In the genomic region with DNA sequence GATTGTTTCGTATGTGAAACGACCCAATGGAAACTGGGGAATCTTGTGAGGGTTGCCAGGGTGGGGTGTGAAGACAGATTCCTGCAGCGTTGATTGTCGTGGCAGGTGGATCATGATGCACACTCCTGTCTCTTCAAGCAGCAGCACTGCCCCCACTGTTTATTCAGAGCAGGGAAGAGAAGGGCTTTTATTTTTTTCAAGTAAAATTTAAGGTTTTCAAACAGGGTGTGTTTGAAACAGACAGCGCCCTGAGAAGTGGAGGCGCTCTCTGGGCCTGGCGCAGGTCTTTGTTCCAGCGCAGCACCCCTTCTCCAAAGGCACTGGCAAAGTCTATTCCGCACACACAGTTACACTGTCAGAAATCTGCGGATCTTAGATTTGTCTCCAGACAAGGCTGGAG, we compare ENCODE assay signal across 19 cellular contexts. TPM values are rescaled to one million over a fixed set of nuclear protein-coding genes. Genes with fewer than 3 reads are reported as not detected.
A peak's percentile ranks its signal among the peaks of the same experiment; 100 is the strongest.
DNase-seq lines count a peak whose midpoint lies in the region; ATAC-seq and TF ChIP-seq lines count a peak whose summit lies in the region.
"Had no signal": no experiment of that assay in that cellular context is flagged by ENCODE, and none has a peak within 500 bp of the region (broad histone marks: within the 10 kb centered on the region; RNA-seq: fewer than 3 reads in every experiment).

No MANE protein-coding gene starts in this region.

- H3K9me3 ChIP-seq in BE2C, result no peaks in the 10 kb centered on the region
- no peaks in the 10 kb centered on the region for H3K9me3 ChIP-seq in naive thymus-derived CD4-positive, alpha-beta T cell (ENCODE audit: control insufficient read depth in 2 of 3, low read length in 3 of 3)
- H3K9me3 ChIP-seq: sigmoid colon, tibial nerve had no signal

- no peaks in the 10 kb centered on the region for H3K4me1 ChIP-seq in BE2C
- H3K4me1 ChIP-seq in naive thymus-derived CD4-positive, alpha-beta T cell (ENCODE audit: control insufficient read depth in 2 of 2, insufficient read depth in 2 of 2, low read length in 2 of 2), result peaks cover 37 to 52% of the 10 kb centered on the region in 2 donors

- H3K4me3 Mint-ChIP-seq in activated B cell treated with CpG ODN at 0.5 μM for 24 hours, result no peak overlapping the region
- peak overlapping the region in 7 of 10 donors; percentile 31 to 80 (median 52) for H3K4me3 Mint-ChIP-seq in naive thymus-derived CD4-positive, alpha-beta T cell
- H3K4me3 Mint-ChIP-seq: CD4-positive, alpha-beta T cell; central memory CD8-positive, alpha-beta T cell had no signal

- H3K27me3 ChIP-seq in BE2C, result peaks cover 47% of the 10 kb centered on the region
- H3K27me3 ChIP-seq in naive thymus-derived CD4-positive, alpha-beta T cell (ENCODE audit: control insufficient read depth in 2 of 2, insufficient read depth in 2 of 2, low read length in 2 of 2), result peaks cover 26 to 58% of the 10 kb centered on the region in 2 donors

- no peak overlapping the region for H3K4me3 ChIP-seq in BE2C (ENCODE audit: low read depth, low read length)
- no peak overlapping the region for H3K4me3 ChIP-seq in naive thymus-derived CD4-positive, alpha-beta T cell (ENCODE audit: low read length)
- H3K4me3 ChIP-seq: sigmoid colon, tibial nerve had no signal

- CTCF ChIA-PET in activated B cell treated with CpG ODN at 0.5 μM for 24 hours (lab: Charles Lee), result interaction anchor here (1.2 kb wide), 1 partner anchor 290 kb away, joined by 3 read pairs; no protein-coding TSS in a partner anchor
- CTCF ChIA-PET in naive thymus-derived CD4-positive, alpha-beta T cell (lab: Charles Lee), result no interaction called here

- no peaks in the 10 kb centered on the region for H3K36me3 ChIP-seq in BE2C
- no peaks in the 10 kb centered on the region for H3K36me3 ChIP-seq in naive thymus-derived CD4-positive, alpha-beta T cell (ENCODE audit: control insufficient read depth in 2 of 3, insufficient read depth in 3 of 3, low read length in 3 of 3)
- H3K36me3 ChIP-seq: sigmoid colon, tibial nerve had no signal

- POLR2A ChIA-PET in activated B cell treated with CpG ODN at 0.5 μM for 24 hours (lab: Charles Lee), result interaction anchor here (0.7 kb wide), 1 partner anchor 11 kb away, joined by 3 read pairs; no protein-coding TSS in a partner anchor
- POLR2A ChIA-PET in naive thymus-derived CD4-positive, alpha-beta T cell (lab: Charles Lee), result interaction anchor here (1.1 kb wide), 1 partner anchor 7 kb away, joined by 3 read pairs; a partner anchor contains a TSS

- peaks cover 46% of the 10 kb centered on the region for H3K4me1 Mint-ChIP-seq in activated B cell treated with CpG ODN at 0.5 μM for 24 hours
- H3K4me1 Mint-ChIP-seq in naive thymus-derived CD4-positive, alpha-beta T cell, result peaks cover 37 to 57% (median 52%) of the 10 kb centered on the region in 7 donors

- H3K27ac ChIP-seq in naive thymus-derived CD4-positive, alpha-beta T cell (ENCODE audit: low read depth, low read length), result no peak overlapping the region
- H3K27ac ChIP-seq: sigmoid colon, tibial nerve had no signal

- intact Hi-C loops in activated B cell treated with CpG ODN at 0.5 μM for 24 hours (cut with micrococcal nuclease), result loop anchor here (1.0 kb wide), 1 partner anchor 9 kb away; no protein-coding TSS in a partner anchor
- intact Hi-C loops in naive thymus-derived CD4-positive, alpha-beta T cell (cut with micrococcal nuclease), result loop anchor here in 1 of 2 donors (1.0 to 10.0 kb wide), 4 partner anchors 8 to 1025 kb away; a partner anchor contains a TSS
- intact Hi-C loops in cardiac septum (cut with DNase I), result no loop called here

- no peak overlapping the region for H3K27ac Mint-ChIP-seq in activated B cell treated with CpG ODN at 0.5 μM for 24 hours
- H3K27ac Mint-ChIP-seq in naive thymus-derived CD4-positive, alpha-beta T cell, result peak overlapping the region in 2 of 9 donors; percentile 43 to 62
- H3K27ac Mint-ChIP-seq: CD4-positive, alpha-beta T cell had no signal

- TF ChIP-seq CTCF in BE2C (IDR thresholded peaks at IDR 0.05; ENCODE audit: low read depth, low read length) (0 out of 2 replicates have a peak, but pooled peaks have one; percentile 3), activated B cell treated with CpG ODN at 0.5 μM for 24 hours (IDR thresholded peaks at IDR 0.05) (no peak)

- H3K36me3 Mint-ChIP-seq in activated B cell treated with CpG ODN at 0.5 μM for 24 hours (ENCODE audit: low read depth), result no peaks in the 10 kb centered on the region
- H3K36me3 Mint-ChIP-seq in naive thymus-derived CD4-positive, alpha-beta T cell, result peaks cover 0 to 7% (median 0%) of the 10 kb centered on the region in 5 donors

- DNase-seq in BE2C, result no peak
- DNase-seq in EL, result peak; percentile 13
- DNase-seq in activated B cell treated with CpG ODN at 0.5 μM for 24 hours, result peak; percentile 11
- DNase-seq in naive thymus-derived CD4-positive, alpha-beta T cell, result no peak
- no peak for DNase-seq in kidney glomerular epithelial cell (lab: John Stamatoyannopoulos, UW)
- DNase-seq in NCI-H1105 (lab: John Stamatoyannopoulos, UW), result no peak
- no peak for DNase-seq in cardiac septum (ENCODE audit: low spot score)
- DNase-seq in HCEC 1CT, result no peak
- DNase-seq: activated CD4-positive, alpha-beta T cell treated with anti-CD3 and anti-CD28 coated beads for 1 hour; activated naive CD4-positive, alpha-beta T cell; anterior cingulate cortex; CD4-positive, alpha-beta T cell; mammary epithelial cell; NCI-H1092; NCI-H2029; NCI-H524; sigmoid colon had no signal

- peaks cover 85% of the 10 kb centered on the region for H3K27me3 Mint-ChIP-seq in activated B cell treated with CpG ODN at 0.5 μM for 24 hours
- H3K27me3 Mint-ChIP-seq in naive thymus-derived CD4-positive, alpha-beta T cell, result peaks cover 87 to 96% (median 88%) of the 10 kb centered on the region in 5 donors

- no peaks in the 10 kb centered on the region for H3K9me3 Mint-ChIP-seq in activated B cell treated with CpG ODN at 0.5 μM for 24 hours
- H3K9me3 Mint-ChIP-seq in naive thymus-derived CD4-positive, alpha-beta T cell, result peaks cover 0 to 10% (median 0%) of the 10 kb centered on the region in 11 donors
- H3K9me3 Mint-ChIP-seq: CD4-positive, alpha-beta T cell; central memory CD8-positive, alpha-beta T cell had no signal

- ATAC-seq in activated B cell treated with CpG ODN at 0.5 μM for 24 hours (ENCODE audit: low read depth), result no peak
- no peak for ATAC-seq in naive thymus-derived CD4-positive, alpha-beta T cell

RNA-seq across cellular contexts. Expression of a gene that starts 6.9 kb away (rescaled TPM):
- 5.1 TPM for polyA plus RNA-seq in BE2C (2012; ENCODE audit: insufficient read depth, insufficient read length, low read depth)
- 0.81 and 1.2 TPM in 2 replicates for total RNA-seq in activated B cell treated with CpG ODN at 0.5 μM for 24 hours
- not detected for total RNA-seq in naive thymus-derived CD4-positive, alpha-beta T cell
- 1 to 10 TPM in 1 of 2 donors, not detected in 1; 1.6 TPM for polyA plus RNA-seq in naive thymus-derived CD4-positive, alpha-beta T cell
- 7.4 TPM for total RNA-seq in cardiac septum
- total RNA-seq: CD4-positive, alpha-beta T cell; tibial nerve had no signal

RNA-seq across cellular contexts. Expression of a gene that starts 7.8 kb away (rescaled TPM):
- 2.6 TPM for polyA plus RNA-seq in BE2C (2012; ENCODE audit: insufficient read depth, insufficient read length, low read depth)
- total RNA-seq in activated B cell treated with CpG ODN at 0.5 μM for 24 hours (not detected in 2 replicates), cardiac septum (0.22 TPM)
- not detected for total RNA-seq in naive thymus-derived CD4-positive, alpha-beta T cell
- not detected for polyA plus RNA-seq in naive thymus-derived CD4-positive, alpha-beta T cell
- total RNA-seq: CD4-positive, alpha-beta T cell; mammary epithelial cell; sigmoid colon had no signal
- polyA plus RNA-seq: mammary epithelial cell had no signal

Comparison
In these comparisons a context has a peak if more than half of its experiments do, and no peak if none do; other contexts are left out.
1. DNase-seq: peak in EL (single experiment) and activated B cell treated with CpG ODN at 0.5 μM for 24 hours (single experiment); none in BE2C (single experiment), naive thymus-derived CD4-positive, alpha-beta T cell (0 of 9), kidney glomerular epithelial cell (single experiment), NCI-H1105 (single experiment), cardiac septum (single experiment) and HCEC 1CT (single experiment).